In genomic region chr6:43922423-43923375, GRCh38 we compare ENCODE assay signal across 1 cellular context.
TF ChIP-seq lines count a peak whose summit lies in the region.

No MANE protein-coding gene starts in this region.

TF ChIP-seq in K562, 482 proteins besides CTCF, POLR2A, EP300 and RAD21 (continued from another document):
- TF ChIP-seq SETDB1 (IDR thresholded peaks at IDR 0.05; ENCODE audit: low read length) = no peak
